10 cellular contexts compared by ENCODE assay signal in genomic region chr3:48015451-48016182, GRCh38. TPM values are rescaled to one million over a fixed set of nuclear protein-coding genes. Genes with fewer than 3 reads are reported as not detected.
DNase-seq lines count a peak whose midpoint lies in the region; ATAC-seq and TF ChIP-seq lines count a peak whose summit lies in the region.
"Had no signal": no experiment of that assay in that cellular context is flagged by ENCODE, and none has a peak within 500 bp of the region (broad histone marks: within the 10 kb centered on the region; RNA-seq: fewer than 3 reads in every experiment).

No MANE protein-coding gene starts in this region.

- no peak overlapping the region for H3K4me2 ChIP-seq in mammary epithelial cell (ENCODE audit: insufficient read depth, low read depth, low read length)

- no peak for TF ChIP-seq POLR2A in right lobe of liver (IDR thresholded peaks at IDR 0.05)

- H3K4me1 ChIP-seq in mammary epithelial cell (ENCODE audit: insufficient read depth, low read length): peaks cover 46% of the 10 kb centered on the region
- H3K4me1 ChIP-seq in right lobe of liver: peaks cover 0 to 49% (median 22%) of the 10 kb centered on the region in 4 donors

- no peak overlapping the region for H3K9ac ChIP-seq in mammary epithelial cell (ENCODE audit: insufficient read depth, low read length)

- dilution Hi-C loops in mammary epithelial cell (cut with HindIII; ENCODE audit: low sequenced_read_pairs): no loop called here

- H3K4me3 ChIP-seq in mammary epithelial cell (replicated peaks in 1 of 3; ENCODE audit: insufficient read depth in 1 of 3, low read depth in 2 of 3, low read length in 3 of 3): no peak overlapping the region
- no peak overlapping the region for H3K4me3 ChIP-seq in right lobe of liver

- H4K20me1 ChIP-seq in mammary epithelial cell (ENCODE audit: insufficient read depth, low read length): no peaks in the 10 kb centered on the region

- WGBS in mammary epithelial cell (ENCODE audit: low coverage, missing lambda C conversion rate): 96% methylated on average over 3 of the region's 3 CpGs
- WGBS in right lobe of liver (ENCODE audit: insufficient coverage, low coverage, low lambda C conversion rate, missing lambda C conversion rate): 15% methylated on average over 3 of the region's 3 CpGs

- peaks cover 87% of the 10 kb centered on the region for H3K79me2 ChIP-seq in mammary epithelial cell (ENCODE audit: insufficient read depth, low read length)

- H3K27ac ChIP-seq in mammary epithelial cell (ENCODE audit: insufficient read depth, low read depth, low read length) (no peak overlapping the region), right lobe of liver (peak overlapping the region; percentile 13 to 65 (median 27)), substantia nigra (ENCODE audit: low read depth, low read length, poor library complexity, severe bottlenecking) (peak overlapping the region; percentile 15)

- H3K36me3 ChIP-seq in mammary epithelial cell (ENCODE audit: insufficient read depth, low read length) (no peaks in the 10 kb centered on the region), right lobe of liver (no peaks in the 10 kb centered on the region)

- in situ Hi-C loops in mammary epithelial cell (cut with MboI; ENCODE audit: low sequenced_read_pairs in 2 of 2): no loop called here

- H3K9me3 ChIP-seq in mammary epithelial cell (replicated peaks; ENCODE audit: insufficient read depth, low read length): no peaks in the 10 kb centered on the region
- no peaks in the 10 kb centered on the region for H3K9me3 ChIP-seq in right lobe of liver

- H3K27me3 ChIP-seq in mammary epithelial cell (ENCODE audit: insufficient read depth, low read length): no peaks in the 10 kb centered on the region
- H3K27me3 ChIP-seq in right lobe of liver: no peaks in the 10 kb centered on the region

- peak; percentile 87 for DNase-seq in LHCN-M2 (ENCODE audit: low read depth)
- DNase-seq in mammary epithelial cell: peak; percentile 23
- DNase-seq in right lobe of liver: no peak
- no peak for DNase-seq in substantia nigra (lab: John Stamatoyannopoulos, UW)
- no peak for DNase-seq in NCI-H1105 treated with DMSO at 0.1 percent for 48 hours (lab: John Stamatoyannopoulos, UW)
- no peak for DNase-seq in NCI-H187 treated with DMSO at 0.1 percent for 48 hours (lab: John Stamatoyannopoulos, UW)
- DNase-seq in GM10266 (ENCODE audit: extremely low spot score): no peak
- DNase-seq: effector CD4-positive, alpha-beta T cell; NCI-H187; RPMI8226 had no signal

- intact Hi-C loops in mammary epithelial cell (cut with micrococcal nuclease): no loop called here
- intact Hi-C loops in right lobe of liver (cut with DNase I): no loop called here

- no peak for TF ChIP-seq CTCF in mammary epithelial cell (conservative IDR thresholded peaks at IDR 0.05 in 1 of 2, IDR thresholded peaks at IDR 0.05 in 1 of 2; ENCODE audit: extremely low read depth in 1 of 2, insufficient read depth in 1 of 2, low read depth in 1 of 2, low read length in 2 of 2)
- TF ChIP-seq CTCF in right lobe of liver (IDR thresholded peaks at IDR 0.05): no peak
- TF ChIP-seq CTCF in GM10266 (IDR thresholded peaks at IDR 0.05; ENCODE audit: control insufficient read depth, insufficient read depth, low read depth, missing control alignments): no peak

- no TSS peak for BruUV-seq in mammary epithelial cell (replicated peaks; lab: Mats Ljungman, UMichigan)

- no peak overlapping the region for H2AFZ ChIP-seq in mammary epithelial cell (ENCODE audit: low read depth, low read length)

- ATAC-seq in right lobe of liver: peak; percentile 8 to 41 (median 37)

- CTCF ChIA-PET in mammary epithelial cell (lab: Charles Lee; ENCODE audit: low non-redundant PET): no interaction called here

RNA-seq across cellular contexts. Expression of gene MAP4, which starts 0.6 kb away (rescaled TPM):
- 90.6 and 106 TPM in 2 replicates for total RNA-seq in LHCN-M2 (2014; rRNA removed)
- polyA plus RNA-seq in LHCN-M2 (2012): 198 TPM
- 100 to 1,000 TPM; 148 to 288 TPM for total RNA-seq in mammary epithelial cell
- polyA plus RNA-seq in mammary epithelial cell: 119 TPM
- 222 TPM for polyA minus RNA-seq in mammary epithelial cell
- 10 to 100 TPM; 59.1 to 94.9 (median 66.2) TPM for total RNA-seq in right lobe of liver

Comparison
In these comparisons a context has a peak if more than half of its experiments do, and no peak if none do; other contexts are left out.
1. DNase-seq: peak in LHCN-M2 (single experiment) and mammary epithelial cell (single experiment); none in right lobe of liver (0 of 3), substantia nigra (0 of 49), NCI-H1105 treated with DMSO at 0.1 percent for 48 hours (single experiment), NCI-H187 treated with DMSO at 0.1 percent for 48 hours (single experiment) and GM10266 (single experiment).